Comparison of ENCODE assay signal across 26 cellular contexts in genomic region chr15:36642311-36642710, GRCh38.
"Had no signal": no experiment of that assay in that cellular context is flagged by ENCODE, and none has a peak within 500 bp of the region (broad histone marks: within the 10 kb centered on the region; RNA-seq: fewer than 3 reads in every experiment).

No MANE protein-coding gene starts in this region.

- H3K27me3 Mint-ChIP-seq: dendritic cell treated with granulocyte-macrophage colony-stimulating factor and Interleukin-4, amounts not matched to agents 40 ng/mL and 50 ng/mL, for 4 days; effector memory CD8-positive, alpha-beta T cell; naive thymus-derived CD4-positive, alpha-beta T cell had no signal

- H3K27ac Mint-ChIP-seq: dendritic cell treated with granulocyte-macrophage colony-stimulating factor and Interleukin-4, amounts not matched to agents 40 ng/mL and 50 ng/mL, for 4 days; effector memory CD8-positive, alpha-beta T cell; endodermal cell; naive thymus-derived CD4-positive, alpha-beta T cell had no signal

- H3K9me3 ChIP-seq: colonic mucosa, esophagus squamous epithelium, gastrocnemius medialis, heart right ventricle, left lung, lower lobe of right lung had no signal

- DNase-seq: colonic mucosa; cortex of kidney; effector CD8-positive, alpha-beta T cell; effector memory CD8-positive, alpha-beta T cell; endodermal cell; erythroblast; esophagus squamous epithelium; foreskin fibroblast; foreskin melanocyte; gastrocnemius medialis; glutamatergic neuron; head of caudate nucleus; heart right ventricle; hippocampal formation; left cardiac atrium; left lung; left ventricle myocardium superior; lower lobe of right lung; mesenchymal stem cell; midbrain; naive thymus-derived CD4-positive, alpha-beta T cell had no signal

- H3K27ac ChIP-seq: colonic mucosa, epithelial cell of prostate, esophagus squamous epithelium, gastrocnemius medialis, heart right ventricle, left lung, lower lobe of right lung had no signal

- H3K36me3 ChIP-seq: colonic mucosa, esophagus squamous epithelium, gastrocnemius medialis, heart right ventricle, left lung, lower lobe of right lung had no signal

- H3K4me1 Mint-ChIP-seq: naive thymus-derived CD4-positive, alpha-beta T cell had no signal

- H3K4me3 Mint-ChIP-seq: dendritic cell treated with granulocyte-macrophage colony-stimulating factor and Interleukin-4, amounts not matched to agents 40 ng/mL and 50 ng/mL, for 4 days; effector memory CD8-positive, alpha-beta T cell; endodermal cell; naive thymus-derived CD4-positive, alpha-beta T cell had no signal

- H3K4me1 ChIP-seq: colonic mucosa, gastrocnemius medialis, left lung, lower lobe of right lung had no signal

- H3K27me3 ChIP-seq: colonic mucosa, esophagus squamous epithelium, gastrocnemius medialis, heart right ventricle, left lung had no signal

- FAIRE-seq: endometrium, keratinocyte had no signal

- H3K4me3 ChIP-seq: colonic mucosa, esophagus squamous epithelium, gastrocnemius medialis, heart right ventricle, left lung, lower lobe of right lung had no signal

- ATAC-seq: effector memory CD8-positive, alpha-beta T cell; esophagus mucosa; gastrocnemius medialis; heart right ventricle; left cardiac atrium; left lung; left ventricle myocardium superior; lower lobe of right lung; naive thymus-derived CD4-positive, alpha-beta T cell had no signal

- H3K9me3 Mint-ChIP-seq: effector memory CD8-positive, alpha-beta T cell; endodermal cell; naive thymus-derived CD4-positive, alpha-beta T cell had no signal
